ENCODE assay signal across 33 cellular contexts in the genomic region with DNA sequence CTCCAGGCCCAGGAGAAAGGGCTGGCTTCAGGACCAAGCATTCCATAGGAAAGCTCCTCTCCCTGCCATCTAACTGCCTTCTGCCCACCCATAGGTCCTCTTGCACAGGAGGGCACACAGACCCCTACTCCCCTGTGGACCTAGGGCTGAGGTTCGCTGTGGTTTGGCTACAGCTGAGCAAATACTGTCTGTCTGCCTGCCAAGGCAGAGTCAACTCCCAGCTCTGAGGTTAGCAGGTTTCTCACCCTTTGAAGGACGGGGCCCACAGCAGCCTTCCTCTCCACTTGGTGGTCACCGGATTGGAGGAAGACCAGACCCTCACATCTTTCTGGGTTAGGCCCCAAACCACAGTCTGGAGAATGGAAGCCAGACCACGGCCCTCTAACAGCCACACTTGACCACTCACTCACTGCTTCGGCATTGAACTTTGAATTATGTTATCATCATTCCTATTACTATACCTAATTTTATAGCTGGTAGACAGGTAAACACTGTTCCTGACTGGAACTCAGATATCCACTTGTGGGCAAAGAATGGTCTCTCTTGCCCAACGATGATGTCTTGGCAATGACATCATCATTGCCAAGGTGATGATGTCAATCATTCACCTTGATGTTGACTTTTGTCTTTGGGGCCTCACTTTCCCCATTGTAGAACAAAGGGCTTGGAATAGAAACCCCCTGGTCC. TPM values are rescaled to one million over a fixed set of nuclear protein-coding genes. Genes with fewer than 3 reads are reported as not detected.
"Had no signal": no experiment of that assay in that cellular context is flagged by ENCODE, and none has a peak within 500 bp of the region (broad histone marks: within the 10 kb centered on the region; RNA-seq: fewer than 3 reads in every experiment).

No MANE protein-coding gene starts in this region.

- H3K4me3 ChIP-seq: adrenal gland, body of pancreas, esophagus squamous epithelium, gastroesophageal sphincter had no signal

- H3K4me3 Mint-ChIP-seq: activated CD4-positive, alpha-beta memory T cell treated with anti-CD3 and anti-CD28 coated beads, Interleukin-2, amount 10 ng/mL, durations not matched to agents 7 days and 5 days; activated CD4-positive, alpha-beta T cell treated with anti-CD3 and anti-CD28 coated beads, Interleukin-2, amount 10 ng/mL, durations not matched to agents 7 days and 5 days; activated CD8-positive, alpha-beta memory T cell treated with anti-CD3 and anti-CD28 coated beads, Interleukin-2, amount 10 ng/mL, durations not matched to agents 7 days and 5 days; activated naive CD4-positive, alpha-beta T cell treated with anti-CD3 and anti-CD28 coated beads for 36 hours; activated naive CD4-positive, alpha-beta T cell treated with anti-CD3 and anti-CD28 coated beads, Interleukin-2, amount 50 U/mL, for 24 hours; activated naive CD8-positive, alpha-beta T cell treated with anti-CD3 and anti-CD28 coated beads for 36 hours; activated naive CD8-positive, alpha-beta T cell treated with anti-CD3 and anti-CD28 coated beads, Interleukin-2, amount 50 U/mL, for 24 hours; activated T-helper 1 cell treated with anti-CD3 and anti-CD28 coated beads, Interleukin-12 subunit alpha, Interleukin-12 subunit beta, Interleukin-2, Interleukin-4 antibody, amounts not matched to agents 30 ng/mL and 10 ng/mL and 1 ng/mL, durations not matched to agents 14 hours and 24 hours and 36 hours; effector memory CD8-positive, alpha-beta T cell; WTC11 had no signal

- DNase-seq: activated CD4-positive, alpha-beta memory T cell treated with anti-CD3 and anti-CD28 coated beads, Interleukin-2, amount 10 ng/mL, durations not matched to agents 7 days and 5 days; activated CD4-positive, alpha-beta T cell treated with anti-CD3 and anti-CD28 coated beads for 1 hour; activated CD4-positive, alpha-beta T cell treated with anti-CD3 and anti-CD28 coated beads for 4 hours; activated CD4-positive, alpha-beta T cell treated with anti-CD3 and anti-CD28 coated beads, Interleukin-2, amount 10 ng/mL, durations not matched to agents 7 days and 5 days; activated CD4-positive, alpha-beta T cell treated with anti-CD3 and anti-CD28 coated beads, Interleukin-2, amount 50 U/mL, for 4 hours; activated CD8-positive, alpha-beta memory T cell treated with anti-CD3 and anti-CD28 coated beads, Interleukin-2, amount 10 ng/mL, durations not matched to agents 7 days and 5 days; activated CD8-positive, alpha-beta memory T cell treated with anti-CD3 and anti-CD28 coated beads, Interleukin-2, amount 50 U/mL, for 4 hours; activated effector memory CD4-positive, alpha-beta T cell treated with anti-CD3 and anti-CD28 coated beads, Interleukin-2, amount 50 U/mL, for 16 hours; activated naive CD4-positive, alpha-beta T cell treated with anti-CD3 and anti-CD28 coated beads for 36 hours; activated naive CD8-positive, alpha-beta T cell treated with anti-CD3 and anti-CD28 coated beads for 36 hours; activated naive CD8-positive, alpha-beta T cell treated with anti-CD3 and anti-CD28 coated beads, Interleukin-2, amount 50 U/mL, for 24 hours; activated T-cell treated with anti-CD3 and anti-CD28 coated beads, Interleukin-2, amount 50 U/mL, for 1 hour; activated T-cell treated with anti-CD3 and anti-CD28 coated beads, Interleukin-2, amount 50 U/mL, for 48 hours; adrenal gland; amygdala; aorta; caudate nucleus; cortex of kidney; dermis blood vessel endothelial cell; effector CD4-positive, alpha-beta T cell; effector memory CD8-positive, alpha-beta T cell; esophagus squamous epithelium; foreskin melanocyte; T-helper 2 cell had no signal

- FAIRE-seq: colon had no signal

- H3K27me3 ChIP-seq: adrenal gland, body of pancreas had no signal

- ATAC-seq: activated CD8-positive, alpha-beta memory T cell treated with anti-CD3 and anti-CD28 coated beads, Interleukin-2, amount 10 ng/mL, durations not matched to agents 7 days and 5 days; activated naive CD8-positive, alpha-beta T cell treated with anti-CD3 and anti-CD28 coated beads, Interleukin-2, amount 50 U/mL, for 24 hours; body of pancreas; effector memory CD8-positive, alpha-beta T cell; gastroesophageal sphincter; WTC11 had no signal

- H3K36me3 ChIP-seq: adrenal gland, esophagus squamous epithelium, gastroesophageal sphincter had no signal

- H3K27ac ChIP-seq: adrenal gland, body of pancreas, epithelial cell of prostate, esophagus squamous epithelium, gastroesophageal sphincter, VCaP had no signal

- H3K9me3 Mint-ChIP-seq: activated CD4-positive, alpha-beta memory T cell treated with anti-CD3 and anti-CD28 coated beads, Interleukin-2, amount 10 ng/mL, durations not matched to agents 7 days and 5 days; activated CD4-positive, alpha-beta T cell treated with anti-CD3 and anti-CD28 coated beads, Interleukin-2, amount 10 ng/mL, durations not matched to agents 7 days and 5 days; activated naive CD4-positive, alpha-beta T cell treated with anti-CD3 and anti-CD28 coated beads for 36 hours; activated naive CD4-positive, alpha-beta T cell treated with anti-CD3 and anti-CD28 coated beads, Interleukin-2, amount 50 U/mL, for 24 hours; activated naive CD8-positive, alpha-beta T cell treated with anti-CD3 and anti-CD28 coated beads for 36 hours; activated naive CD8-positive, alpha-beta T cell treated with anti-CD3 and anti-CD28 coated beads, Interleukin-2, amount 50 U/mL, for 24 hours; activated T-helper 1 cell treated with anti-CD3 and anti-CD28 coated beads, Interleukin-12 subunit alpha, Interleukin-12 subunit beta, Interleukin-2, Interleukin-4 antibody, amounts not matched to agents 30 ng/mL and 10 ng/mL and 1 ng/mL, durations not matched to agents 14 hours and 24 hours and 36 hours; activated T-helper 2 cell treated with anti-CD3 and anti-CD28 coated beads, Interferon-gamma antibody, Interleukin-2, Interleukin-4, amounts not matched to agents 10 μg/mL and 5 μg/mL and 100 μg/mL, durations not matched to agents 14 hours and 24 hours and 36 hours; effector memory CD8-positive, alpha-beta T cell had no signal

- H3K9me3 ChIP-seq: adrenal gland, body of pancreas, esophagus squamous epithelium, gastroesophageal sphincter had no signal

- H3K27ac Mint-ChIP-seq: activated CD4-positive, alpha-beta memory T cell treated with anti-CD3 and anti-CD28 coated beads, Interleukin-2, amount 10 ng/mL, durations not matched to agents 7 days and 5 days; activated CD8-positive, alpha-beta memory T cell treated with anti-CD3 and anti-CD28 coated beads, Interleukin-2, amount 10 ng/mL, durations not matched to agents 7 days and 5 days; activated naive CD4-positive, alpha-beta T cell treated with anti-CD3 and anti-CD28 coated beads for 36 hours; activated naive CD4-positive, alpha-beta T cell treated with anti-CD3 and anti-CD28 coated beads, Interleukin-2, amount 50 U/mL, for 24 hours; activated naive CD8-positive, alpha-beta T cell treated with anti-CD3 and anti-CD28 coated beads for 36 hours; activated naive CD8-positive, alpha-beta T cell treated with anti-CD3 and anti-CD28 coated beads, Interleukin-2, amount 50 U/mL, for 24 hours; activated T-helper 1 cell treated with anti-CD3 and anti-CD28 coated beads, Interleukin-12 subunit alpha, Interleukin-12 subunit beta, Interleukin-2, Interleukin-4 antibody, amounts not matched to agents 30 ng/mL and 10 ng/mL and 1 ng/mL, durations not matched to agents 14 hours and 24 hours and 36 hours; activated T-helper 2 cell treated with anti-CD3 and anti-CD28 coated beads, Interferon-gamma antibody, Interleukin-2, Interleukin-4, amounts not matched to agents 10 μg/mL and 5 μg/mL and 100 μg/mL, durations not matched to agents 14 hours and 24 hours and 36 hours; effector memory CD8-positive, alpha-beta T cell; WTC11 had no signal

- H3K36me3 Mint-ChIP-seq: activated CD8-positive, alpha-beta memory T cell treated with anti-CD3 and anti-CD28 coated beads, Interleukin-2, amount 10 ng/mL, durations not matched to agents 7 days and 5 days; activated naive CD4-positive, alpha-beta T cell treated with anti-CD3 and anti-CD28 coated beads, Interleukin-2, amount 50 U/mL, for 24 hours; activated naive CD8-positive, alpha-beta T cell treated with anti-CD3 and anti-CD28 coated beads for 36 hours; WTC11 had no signal

RNA-seq across cellular contexts. Expression of a gene that starts 47.1 kb away (rescaled TPM):
- polyA plus RNA-seq: aorta had no signal
